Comparison of ENCODE assay signal across 9 cellular contexts in genomic region chr9:21252727-21253547, GRCh38. TPM values are rescaled to one million over a fixed set of nuclear protein-coding genes. Genes with fewer than 3 reads are reported as not detected.
DNase-seq lines count a peak whose midpoint lies in the region; ATAC-seq and TF ChIP-seq lines count a peak whose summit lies in the region.
"Had no signal": no experiment of that assay in that cellular context is flagged by ENCODE, and none has a peak within 500 bp of the region (broad histone marks: within the 10 kb centered on the region; RNA-seq: fewer than 3 reads in every experiment).

No MANE protein-coding gene starts in this region.

- H3K36me3 ChIP-seq in neural progenitor cell: no peaks in the 10 kb centered on the region
- H3K36me3 ChIP-seq in vagina: no peaks in the 10 kb centered on the region

- no peaks in the 10 kb centered on the region for H4K20me1 ChIP-seq in neural progenitor cell (ENCODE audit: low read depth)

- peak; percentile 41 for DNase-seq in EH (ENCODE audit: low read depth)
- peak; percentile 13 for DNase-seq in SHP77 treated with DMSO at 0.1 percent for 48 hours (lab: John Stamatoyannopoulos, UW)
- DNase-seq in fibroblast of mammary gland (ENCODE audit: low read depth): peak; percentile 26
- peak; percentile 65 for DNase-seq in neural progenitor cell (ENCODE audit: low spot score)
- DNase-seq in vagina (ENCODE audit: extremely low spot score in 2 of 2): no peak
- no peak for DNase-seq in cerebellar nuclear complex (lab: John Stamatoyannopoulos, UW)

- H3K79me2 ChIP-seq in neural progenitor cell (ENCODE audit: low read depth): no peaks in the 10 kb centered on the region

- peaks cover 2% of the 10 kb centered on the region for H3K27me3 Mint-ChIP-seq in neural progenitor cell (ENCODE audit: insufficient read depth, low read depth)

- ATAC-seq in GM19452 (IDR thresholded peaks at IDR 0.05; ENCODE audit: unreplicated experiment) (peak; percentile 81), HG03442 (IDR thresholded peaks at IDR 0.05; ENCODE audit: unreplicated experiment) (peak; percentile 82)

- intact Hi-C loops in vagina (cut with DNase I): no loop called here

- peaks cover 7% of the 10 kb centered on the region for H3K27me3 ChIP-seq in neural progenitor cell
- no peaks in the 10 kb centered on the region for H3K27me3 ChIP-seq in vagina

- H3K4me1 ChIP-seq in neural progenitor cell (peaks cover 3% of the 10 kb centered on the region), vagina (no peaks in the 10 kb centered on the region)

- TF ChIP-seq POLR2A in vagina (IDR thresholded peaks at IDR 0.05): no peak

- no peaks in the 10 kb centered on the region for H3K36me3 Mint-ChIP-seq in neural progenitor cell
- H3K36me3 Mint-ChIP-seq: activated naive CD8-positive, alpha-beta T cell had no signal

- H3K4me3 ChIP-seq in fibroblast of mammary gland (ENCODE audit: control insufficient read depth, low read depth, low read length) (no peak overlapping the region), neural progenitor cell (peak overlapping the region; percentile 15), vagina (no peak overlapping the region)

- no peak overlapping the region for H2AFZ ChIP-seq in neural progenitor cell (replicated peaks)

- peaks cover 3% of the 10 kb centered on the region for H3K9me3 Mint-ChIP-seq in neural progenitor cell

- no peak overlapping the region for H3K27ac ChIP-seq in neural progenitor cell
- H3K27ac ChIP-seq in vagina: no peak overlapping the region

- peaks cover 5% of the 10 kb centered on the region for H3F3A ChIP-seq in neural progenitor cell (ENCODE audit: low read depth)

- no peak overlapping the region for H3K9ac ChIP-seq in neural progenitor cell

- no peak overlapping the region for H3K4me3 Mint-ChIP-seq in neural progenitor cell
- H3K4me3 Mint-ChIP-seq: activated naive CD8-positive, alpha-beta T cell had no signal

- H3K4me2 ChIP-seq in neural progenitor cell: peak overlapping the region; percentile 63

- H3K9me3 ChIP-seq in neural progenitor cell (ENCODE audit: low read depth) (no peaks in the 10 kb centered on the region), vagina (no peaks in the 10 kb centered on the region)

- TF ChIP-seq CTCF in fibroblast of mammary gland (conservative IDR thresholded peaks at IDR 0.05; ENCODE audit: control insufficient read depth, insufficient read depth, low read depth, low read length) (peak; percentile 41), neural progenitor cell (IDR thresholded peaks at IDR 0.05) (peak; percentile 79), vagina (IDR thresholded peaks at IDR 0.05) (peak in 1 of 3 experiments; percentile 47)

- H3K27ac Mint-ChIP-seq in neural progenitor cell: no peak overlapping the region
- H3K27ac Mint-ChIP-seq: activated naive CD8-positive, alpha-beta T cell had no signal

- H3K4me1 Mint-ChIP-seq in neural progenitor cell: peaks cover 16% of the 10 kb centered on the region

RNA-seq across cellular contexts. Expression of gene IFNA14, which starts 13.1 kb away (rescaled TPM):
- total RNA-seq in neural progenitor cell (ENCODE audit: low replicate concordance) (not detected in 2 replicates), vagina (not detected)

RNA-seq across cellular contexts. Expression of gene IFNA17, which starts 24.9 kb away (rescaled TPM):
- not detected in 2 replicates for total RNA-seq in neural progenitor cell (ENCODE audit: low replicate concordance)
- not detected for total RNA-seq in vagina

RNA-seq across cellular contexts. Expression of gene IFNA16, which starts 35.8 kb away (rescaled TPM):
- total RNA-seq in neural progenitor cell (ENCODE audit: low replicate concordance): not detected in 2 replicates
- total RNA-seq in vagina: not detected

RNA-seq across cellular contexts. Expression of gene IFNA10, which starts 46.0 kb away (rescaled TPM):
- total RNA-seq in neural progenitor cell (ENCODE audit: low replicate concordance) (not detected in 2 replicates), vagina (not detected)

RNA-seq across cellular contexts. Expression of gene IFNA7, which starts 50.9 kb away (rescaled TPM):
- total RNA-seq in neural progenitor cell (ENCODE audit: low replicate concordance) (not detected in 2 replicates), vagina (not detected)

Comparison
In these comparisons a context has a peak if more than half of its experiments do, and no peak if none do; other contexts are left out.
1. DNase-seq: peak in EH (single experiment), SHP77 treated with DMSO at 0.1 percent for 48 hours (single experiment), fibroblast of mammary gland (single experiment) and neural progenitor cell (single experiment); none in vagina (0 of 2) and cerebellar nuclear complex (0 of 2).